Comparison of ENCODE assay signal across 8 cellular contexts in the genomic region with DNA sequence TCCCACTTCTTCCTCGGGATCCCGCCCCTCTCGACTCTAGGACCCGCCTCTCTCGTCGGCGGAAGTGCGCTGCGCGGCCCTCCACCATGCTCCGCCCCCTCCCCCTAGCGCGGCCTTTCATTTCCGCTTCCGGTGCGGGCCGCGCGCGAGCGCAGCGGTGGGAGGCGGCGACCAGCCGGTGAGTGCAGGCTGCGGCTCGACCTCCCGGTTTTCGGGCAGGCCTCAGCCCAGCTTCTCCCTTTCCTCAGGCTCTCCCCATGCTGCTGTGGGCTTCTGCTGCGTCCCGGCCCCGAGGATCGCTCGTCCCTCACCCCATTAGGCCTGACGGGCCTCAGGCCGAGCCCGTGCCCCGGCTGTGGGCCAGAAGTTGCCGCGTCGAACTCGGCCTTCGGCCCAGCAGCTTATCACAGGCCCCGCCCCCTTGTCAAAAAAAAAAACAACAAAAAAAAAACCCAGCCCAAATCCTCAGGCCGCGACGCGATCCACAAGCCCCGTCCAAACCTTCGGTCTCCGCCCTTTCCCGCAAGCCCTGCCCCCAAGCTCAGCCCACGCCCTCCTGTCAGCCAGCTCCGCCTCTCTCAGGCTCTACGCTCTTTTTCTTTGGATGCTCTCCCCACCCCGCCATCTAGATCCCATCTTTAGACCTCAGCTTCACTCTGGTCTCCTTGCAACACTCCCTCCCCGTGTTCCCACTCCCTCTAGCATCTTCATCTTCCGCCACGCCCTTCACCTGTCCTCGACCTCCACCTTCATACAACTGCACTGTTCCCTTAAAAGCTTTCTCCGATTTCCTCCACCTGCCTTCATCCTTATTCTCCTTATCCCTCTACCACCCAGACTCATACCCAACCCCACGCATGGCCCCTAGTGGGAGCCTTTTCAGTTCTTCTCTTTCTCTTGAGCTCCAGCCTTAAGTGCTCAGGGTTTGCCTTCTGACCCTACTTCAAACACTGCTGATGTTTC. TPM values are rescaled to one million over a fixed set of nuclear protein-coding genes. Genes with fewer than 3 reads are reported as not detected.
DNase-seq lines count a peak whose midpoint lies in the region; ATAC-seq and TF ChIP-seq lines count a peak whose summit lies in the region.

A gene with protein sequence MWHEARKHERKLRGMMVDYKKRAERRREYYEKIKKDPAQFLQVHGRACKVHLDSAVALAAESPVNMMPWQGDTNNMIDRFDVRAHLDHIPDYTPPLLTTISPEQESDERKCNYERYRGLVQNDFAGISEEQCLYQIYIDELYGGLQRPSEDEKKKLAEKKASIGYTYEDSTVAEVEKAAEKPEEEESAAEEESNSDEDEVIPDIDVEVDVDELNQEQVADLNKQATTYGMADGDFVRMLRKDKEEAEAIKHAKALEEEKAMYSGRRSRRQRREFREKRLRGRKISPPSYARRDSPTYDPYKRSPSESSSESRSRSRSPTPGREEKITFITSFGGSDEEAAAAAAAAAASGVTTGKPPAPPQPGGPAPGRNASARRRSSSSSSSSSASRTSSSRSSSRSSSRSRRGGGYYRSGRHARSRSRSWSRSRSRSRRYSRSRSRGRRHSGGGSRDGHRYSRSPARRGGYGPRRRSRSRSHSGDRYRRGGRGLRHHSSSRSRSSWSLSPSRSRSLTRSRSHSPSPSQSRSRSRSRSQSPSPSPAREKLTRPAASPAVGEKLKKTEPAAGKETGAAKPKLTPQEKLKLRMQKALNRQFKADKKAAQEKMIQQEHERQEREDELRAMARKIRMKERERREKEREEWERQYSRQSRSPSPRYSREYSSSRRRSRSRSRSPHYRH (plus strand): TSS at position 115 of the 963 bp plus-strand sequence. CDS start 1,168 bp downstream, outside the sequence.

- TF ChIP-seq CTCF in AG04450 (IDR thresholded peaks at IDR 0.05; ENCODE audit: low read depth, low read length), result no peak

- POLR2A ChIA-PET in AG04450 (lab: Yijun Ruan, JAX), result interaction anchor here (0.7 to 1.9 kb wide), 14 partner anchors 8 to 216 kb away, joined by 3 to 14 read pairs (median 4); a partner anchor contains a TSS

- DNase-seq in AG04450 (ENCODE audit: low read depth, low spot score) (peak; percentile 71), NCI-H345 (lab: John Stamatoyannopoulos, UW) (peak; percentile 87), cerebellum (ENCODE audit: low spot score) (peak; percentile 98), kidney glomerular epithelial cell (lab: John Stamatoyannopoulos, UW) (peak; percentile 86)
- DNase-seq in activated CD4-positive, alpha-beta T cell treated with anti-CD3 and anti-CD28 coated beads for 1 hour, result peak; percentile 83
- peak; percentile 79 to 87 for DNase-seq in stimulated activated CD4-positive, alpha-beta T cell treated with anti-CD3 and anti-CD28 coated beads, Interleukin-15, amount 100 ng/mL, for 48 hours (ENCODE audit: low read depth in 2 of 2)

- no peaks in the 10 kb centered on the region; the same call in 1 of the 2 replicates for H3K9me3 ChIP-seq in AG04450 (ENCODE audit: control insufficient read depth, insufficient read depth, low read length)

- ATAC-seq in GM18909 (IDR thresholded peaks at IDR 0.05; ENCODE audit: poor library complexity, unreplicated experiment), result peak; percentile 79
- ATAC-seq in HG03175 (IDR thresholded peaks at IDR 0.05; ENCODE audit: unreplicated experiment), result peak; percentile 82

- H3K27me3 ChIP-seq in AG04450 (ENCODE audit: control insufficient read depth, insufficient read depth, low read length), result no peaks in the 10 kb centered on the region

- peak within 1 kb of the TSS; percentile 96 for H3K27ac ChIP-seq in AG04450 (ENCODE audit: low read depth, low read length)

- H3K4me3 ChIP-seq in AG04450 (ENCODE audit: low read depth, low read length), result peak within 1 kb of the TSS; percentile 95

- CTCF ChIA-PET in AG04450 (lab: Charles Lee), result interaction anchor here (1.3 to 2.4 kb wide), 2 partner anchors 10 to 20 kb away, joined by 3 to 14 read pairs; no protein-coding TSS in a partner anchor

RNA-seq across cellular contexts. Expression of the gene that starts here (rescaled TPM):
- 12.4 and 13.9 TPM in 2 replicates for polyA plus RNA-seq in AG04450 (2011; rRNA removed)
- 19.3 and 26.1 TPM in 2 replicates for polyA minus RNA-seq in AG04450 (2011; rRNA and poly(A)+ RNA removed)
- 17.6 TPM for total RNA-seq in cerebellum

Comparison
In these comparisons a context has a peak if more than half of its experiments do, and no peak if none do; other contexts are left out.
1. Peak in every context shown above with its lines: DNase-seq, ATAC-seq, H3K4me3 ChIP-seq and H3K27ac ChIP-seq.